ENCODE assay signal across 8 cellular contexts in genomic region chr19:33416307-33417215, GRCh38. TPM values are rescaled to one million over a fixed set of nuclear protein-coding genes. Genes with fewer than 3 reads are reported as not detected.
DNase-seq lines count a peak whose midpoint lies in the region; ATAC-seq and TF ChIP-seq lines count a peak whose summit lies in the region.

No MANE protein-coding gene starts in this region.

- no peaks in the 10 kb centered on the region for H3K36me3 Mint-ChIP-seq in mesothelial cell of epicardium

- TF ChIP-seq CTCF in mesothelial cell of epicardium (IDR thresholded peaks at IDR 0.05; ENCODE audit: unreplicated experiment), result peak; percentile 67

- no peaks in the 10 kb centered on the region for H3K9me3 Mint-ChIP-seq in mesothelial cell of epicardium

- ATAC-seq in HG03139 (IDR thresholded peaks at IDR 0.05; ENCODE audit: unreplicated experiment) (peak; percentile 56), GM19035 (IDR thresholded peaks at IDR 0.05; ENCODE audit: unreplicated experiment) (no peak)

- peak; percentile 37 for DNase-seq in CD1c-positive myeloid dendritic cell (ENCODE audit: extremely low spot score)
- DNase-seq in NCI-H748 treated with DMSO at 0.1 percent for 48 hours (lab: John Stamatoyannopoulos, UW), result peak; percentile 78
- peak; percentile 64 to 66 for DNase-seq in activated CD4-positive, alpha-beta T cell treated with anti-CD3 and anti-CD28 coated beads, Interleukin-2, amount 50 U/mL, for 4 hours
- DNase-seq in ecto neural progenitor cell (ENCODE audit: low spot score), result peak; percentile 82
- peak; percentile 48 to 84 for DNase-seq in mesothelial cell of epicardium (ENCODE audit: low spot score in 2 of 2, unreplicated experiment in 2 of 2)
- peak; percentile 35 for DNase-seq in stimulated activated CD8-positive, alpha-beta memory T cell treated with anti-CD3 and anti-CD28 coated beads, Interleukin-7, amount 100 ng/mL, for 24 hours (ENCODE audit: low read depth)

- peaks cover 9% of the 10 kb centered on the region for H3K4me1 Mint-ChIP-seq in mesothelial cell of epicardium

- H3K4me3 Mint-ChIP-seq in mesothelial cell of epicardium, result no peak overlapping the region

- no peak overlapping the region for H3K27ac Mint-ChIP-seq in mesothelial cell of epicardium

- no peaks in the 10 kb centered on the region for H3K27me3 Mint-ChIP-seq in mesothelial cell of epicardium (ENCODE audit: low read depth)

RNA-seq across cellular contexts. Expression of gene CEBPG, which starts 43.1 kb away (rescaled TPM):
- total RNA-seq in mesothelial cell of epicardium, result 19.5 to 20.6 TPM (median 19.8 TPM) in 3 replicates
